In genomic region chr7:31892099-31892787, GRCh38 we compare ENCODE assay signal across 11 cellular contexts.
DNase-seq lines count a peak whose midpoint lies in the region; ATAC-seq lines count a peak whose summit lies in the region.
"Had no signal": no experiment of that assay in that cellular context is flagged by ENCODE, and none has a peak within 500 bp of the region (broad histone marks: within the 10 kb centered on the region; RNA-seq: fewer than 3 reads in every experiment).

No MANE protein-coding gene starts in this region.

- DNase-seq in NCI-H748 (lab: John Stamatoyannopoulos, UW; ENCODE audit: unreplicated experiment) = no peak
- no peak for DNase-seq in D341Med (ENCODE audit: low spot score)
- no peak for DNase-seq in activated effector memory CD4-positive, alpha-beta T cell treated with anti-CD3 and anti-CD28 coated beads, Interleukin-2, amount 50 U/mL, for 16 hours
- no peak for DNase-seq in anterior cingulate cortex (lab: John Stamatoyannopoulos, UW)
- DNase-seq: CD4-positive, alpha-beta T cell; effector CD8-positive, alpha-beta T cell; stimulated activated CD4-positive, alpha-beta T cell treated with anti-CD3 and anti-CD28 coated beads, Interleukin-2, amount 100 ng/mL, for 24 hours had no signal

- ATAC-seq in GM18858 (IDR thresholded peaks at IDR 0.05; ENCODE audit: unreplicated experiment) (peak; percentile 89), GM21367 (IDR thresholded peaks at IDR 0.05; ENCODE audit: unreplicated experiment) (peak; percentile 80), HG02970 (IDR thresholded peaks at IDR 0.05; ENCODE audit: low FRiP score, unreplicated experiment) (peak; percentile 89), HG03571 (IDR thresholded peaks at IDR 0.05; ENCODE audit: unreplicated experiment) (peak; percentile 89)
